In the genomic region with DNA sequence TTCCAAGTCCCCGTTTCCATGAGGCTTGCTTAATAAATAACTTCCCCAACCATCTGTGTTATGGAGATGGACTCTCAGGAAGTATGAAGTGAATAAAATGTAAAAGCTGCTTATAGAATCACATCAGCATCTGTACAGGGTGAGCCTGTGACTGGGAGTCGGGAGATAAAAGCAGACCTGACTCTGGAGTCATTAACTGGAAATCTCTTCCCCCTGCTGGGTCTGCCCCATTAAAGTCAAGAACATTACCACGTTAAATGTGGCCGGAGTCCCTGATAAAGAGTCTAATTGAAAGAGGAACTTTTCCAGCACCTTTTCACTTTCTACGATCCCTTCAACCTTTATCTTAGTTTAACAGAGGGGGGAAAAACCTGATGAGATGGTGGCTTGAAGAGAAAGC, we compare ENCODE assay signal across 29 cellular contexts.
"Had no signal": no experiment of that assay in that cellular context is flagged by ENCODE, and none has a peak within 500 bp of the region (broad histone marks: within the 10 kb centered on the region; RNA-seq: fewer than 3 reads in every experiment).

No MANE protein-coding gene starts in this region.

- H3K4me3 ChIP-seq: coronary artery, dorsolateral prefrontal cortex had no signal

- H3K9me3 Mint-ChIP-seq: activated CD4-positive, alpha-beta T cell treated with anti-CD3 and anti-CD28 coated beads, Interleukin-2, amount 10 ng/mL, durations not matched to agents 7 days and 5 days; activated T-cell treated with anti-CD3 and anti-CD28 coated beads, Interleukin-2, amount 50 U/mL, for 24 hours; dendritic cell treated with granulocyte-macrophage colony-stimulating factor and Interleukin-4, amounts not matched to agents 40 ng/mL and 50 ng/mL, for 4 days; endodermal cell; T-helper 2 cell treated with Interferon-gamma antibody and Interleukin-4, amounts not matched to agents 5 μg/mL and 100 μg/mL, for 36 hours had no signal

- ATAC-seq: activated T-cell treated with anti-CD3 and anti-CD28 coated beads, Interleukin-2, amount 50 U/mL, for 72 hours; esophagus mucosa; T-helper 17 cell had no signal

- H3K27me3 ChIP-seq: brain microvascular endothelial cell had no signal

- H3K4me1 Mint-ChIP-seq: activated CD4-positive, alpha-beta memory T cell treated with anti-CD3 and anti-CD28 coated beads, Interleukin-2, amount 10 ng/mL, durations not matched to agents 7 days and 5 days; activated CD4-positive, alpha-beta T cell treated with anti-CD3 and anti-CD28 coated beads, Interleukin-2, amount 10 ng/mL, durations not matched to agents 7 days and 5 days; central memory CD8-positive, alpha-beta T cell; T-helper 17 cell had no signal

- DNase-seq: activated CD4-positive, alpha-beta memory T cell treated with anti-CD3 and anti-CD28 coated beads, Interleukin-2, amount 10 ng/mL, durations not matched to agents 7 days and 5 days; activated CD4-positive, alpha-beta T cell treated with anti-CD3 and anti-CD28 coated beads for 1 hour; activated CD4-positive, alpha-beta T cell treated with anti-CD3 and anti-CD28 coated beads for 4 hours; activated CD4-positive, alpha-beta T cell treated with anti-CD3 and anti-CD28 coated beads, Interleukin-2, amount 10 ng/mL, durations not matched to agents 7 days and 5 days; activated CD4-positive, alpha-beta T cell treated with anti-CD3 and anti-CD28 coated beads, Interleukin-2, amount 50 U/mL, for 4 hours; activated CD8-positive, alpha-beta memory T cell treated with anti-CD3 and anti-CD28 coated beads, Interleukin-2, amount 50 U/mL, for 48 hours; activated gamma-delta T cell; activated naive CD4-positive, alpha-beta T cell; activated naive CD4-positive, alpha-beta T cell treated with anti-CD3 and anti-CD28 coated beads, Interleukin-2, amount 50 U/mL, for 16 hours; activated T-cell treated with anti-CD3 and anti-CD28 coated beads for 4 hours; activated T-cell treated with anti-CD3 and anti-CD28 coated beads, Interleukin-2, amount 50 U/mL, for 24 hours; activated T-cell treated with anti-CD3 and anti-CD28 coated beads, Interleukin-2, amount 50 U/mL, for 72 hours; amniotic stem cell; anterior cingulate cortex; brain microvascular endothelial cell; dorsolateral prefrontal cortex; effector memory CD4-positive, alpha-beta T cell; endodermal cell; foreskin fibroblast; head of caudate nucleus; T-helper 1 cell; T-helper 17 cell; T1000 had no signal

- H3K36me3 Mint-ChIP-seq: activated naive CD8-positive, alpha-beta T cell had no signal

- H3K36me3 ChIP-seq: brain microvascular endothelial cell had no signal

- H3K27ac ChIP-seq: brain microvascular endothelial cell, coronary artery, dorsolateral prefrontal cortex had no signal

- H3K27me3 Mint-ChIP-seq: activated CD4-positive, alpha-beta memory T cell treated with anti-CD3 and anti-CD28 coated beads, Interleukin-2, amount 10 ng/mL, durations not matched to agents 7 days and 5 days; activated CD4-positive, alpha-beta T cell treated with anti-CD3 and anti-CD28 coated beads, Interleukin-2, amount 10 ng/mL, durations not matched to agents 7 days and 5 days; activated T-cell treated with anti-CD3 and anti-CD28 coated beads, Interleukin-2, amount 50 U/mL, for 24 hours; central memory CD8-positive, alpha-beta T cell; dendritic cell treated with granulocyte-macrophage colony-stimulating factor and Interleukin-4, amounts not matched to agents 40 ng/mL and 50 ng/mL, for 4 days; T-helper 17 cell had no signal

- H3K27ac Mint-ChIP-seq: activated CD4-positive, alpha-beta memory T cell treated with anti-CD3 and anti-CD28 coated beads, Interleukin-2, amount 10 ng/mL, durations not matched to agents 7 days and 5 days; activated CD4-positive, alpha-beta T cell treated with anti-CD3 and anti-CD28 coated beads, Interleukin-2, amount 10 ng/mL, durations not matched to agents 7 days and 5 days; activated naive CD8-positive, alpha-beta T cell; activated T-cell treated with anti-CD3 and anti-CD28 coated beads, Interleukin-2, amount 50 U/mL, for 24 hours; activated T-cell treated with anti-CD3 and anti-CD28 coated beads, Interleukin-2, amount 50 U/mL, for 72 hours; dendritic cell treated with granulocyte-macrophage colony-stimulating factor and Interleukin-4, amounts not matched to agents 40 ng/mL and 50 ng/mL, for 4 days; endodermal cell; T-helper 17 cell; T-helper 2 cell treated with Interferon-gamma antibody and Interleukin-4, amounts not matched to agents 5 μg/mL and 100 μg/mL, for 36 hours had no signal

- H3K4me3 Mint-ChIP-seq: activated CD4-positive, alpha-beta memory T cell treated with anti-CD3 and anti-CD28 coated beads, Interleukin-2, amount 10 ng/mL, durations not matched to agents 7 days and 5 days; activated CD4-positive, alpha-beta T cell treated with anti-CD3 and anti-CD28 coated beads, Interleukin-2, amount 10 ng/mL, durations not matched to agents 7 days and 5 days; activated naive CD8-positive, alpha-beta T cell; activated T-cell treated with anti-CD3 and anti-CD28 coated beads, Interleukin-2, amount 50 U/mL, for 24 hours; activated T-cell treated with anti-CD3 and anti-CD28 coated beads, Interleukin-2, amount 50 U/mL, for 72 hours; central memory CD8-positive, alpha-beta T cell; dendritic cell treated with granulocyte-macrophage colony-stimulating factor and Interleukin-4, amounts not matched to agents 40 ng/mL and 50 ng/mL, for 4 days; endodermal cell; T-helper 17 cell; T-helper 2 cell treated with Interferon-gamma antibody and Interleukin-4, amounts not matched to agents 5 μg/mL and 100 μg/mL, for 36 hours had no signal
